In genomic region chr5:32587067-32587551, GRCh38 we compare ENCODE assay signal across 10 cellular contexts. TPM values are rescaled to one million over a fixed set of nuclear protein-coding genes. Genes with fewer than 3 reads are reported as not detected.
A peak's percentile ranks its signal among the peaks of the same experiment; 100 is the strongest.
DNase-seq lines count a peak whose midpoint lies in the region; ATAC-seq and TF ChIP-seq lines count a peak whose summit lies in the region.
"Had no signal": no experiment of that assay in that cellular context is flagged by ENCODE, and none has a peak within 500 bp of the region (broad histone marks: within the 10 kb centered on the region; RNA-seq: fewer than 3 reads in every experiment).

No MANE protein-coding gene starts in this region.

- H3K9ac ChIP-seq in adipocyte (ENCODE audit: low read length), result peak overlapping the region; percentile 95
- H3K9ac ChIP-seq in liver (ENCODE audit: low read depth in 1 of 2, low read length in 2 of 2), result no peak overlapping the region

- H3K4me1 ChIP-seq in heart right ventricle, result peaks cover 0 to 78% (median 27%) of the 10 kb centered on the region in 9 donors
- peaks cover 38% of the 10 kb centered on the region for H3K4me1 ChIP-seq in adipocyte (ENCODE audit: control insufficient read depth, insufficient read depth, low read length)
- H3K4me1 ChIP-seq in liver (ENCODE audit: control insufficient read depth in 4 of 4, insufficient read depth in 4 of 4, low read length in 3 of 4), result peaks cover 2 to 17% (median 14%) of the 10 kb centered on the region in 4 donors
- H3K4me1 ChIP-seq in upper lobe of right lung, result peaks cover 29% of the 10 kb centered on the region

- 63 to 66% methylated on average over 6 of the region's 6 CpGs for WGBS in heart right ventricle, 2 donors
- 76% methylated on average over 6 of the region's 6 CpGs for WGBS in liver

- H3K36me3 ChIP-seq in heart right ventricle (peaks cover 0 to 41% (median 19%) of the 10 kb centered on the region in 9 donors), adipocyte (ENCODE audit: control insufficient read depth, insufficient read depth, low read length, severe bottlenecking) (peaks cover 26% of the 10 kb centered on the region), liver (ENCODE audit: control insufficient read depth in 4 of 4, insufficient read depth in 3 of 4, low read depth in 1 of 4, low read length in 3 of 4) (peaks cover 4 to 16% (median 15%) of the 10 kb centered on the region in 4 donors), upper lobe of right lung (peaks cover 32% of the 10 kb centered on the region)

- H3K27me3 ChIP-seq in heart right ventricle (no peaks in the 10 kb centered on the region), adipocyte (replicated peaks; ENCODE audit: control insufficient read depth, insufficient read depth, low read length) (no peaks in the 10 kb centered on the region), liver (ENCODE audit: control insufficient read depth in 4 of 4, insufficient read depth in 4 of 4, low read length in 3 of 4) (no peaks in the 10 kb centered on the region), upper lobe of right lung (no peaks in the 10 kb centered on the region)

- H3K27ac ChIP-seq in heart right ventricle, result peak overlapping the region in 3 of 10 donors; percentile 97 to 99 (median 99)
- no peak overlapping the region for H3K27ac ChIP-seq in liver (ENCODE audit: low read depth in 1 of 2, low read length in 2 of 2)
- H3K27ac ChIP-seq in upper lobe of right lung, result no peak overlapping the region

- intact Hi-C loops in heart right ventricle (cut with DNase I) (loop anchor here in 9 of 10 donors (1.0 to 10.0 kb wide), 8 partner anchors 80 to 482 kb away; no protein-coding TSS in a partner anchor), left ventricle myocardium superior (cut with micrococcal nuclease) (no loop called here), upper lobe of right lung (cut with DNase I) (no loop called here)

- TF ChIP-seq RAD21 in liver (IDR thresholded peaks at IDR 0.05), result no peak

- TF ChIP-seq CTCF in heart right ventricle (IDR thresholded peaks at IDR 0.05), result no peak
- TF ChIP-seq CTCF in liver (IDR thresholded peaks at IDR 0.05; ENCODE audit: low read depth, low read length, missing input control), result no peak
- TF ChIP-seq CTCF in upper lobe of right lung (IDR thresholded peaks at IDR 0.05), result no peak

- no peak for DNase-seq in heart right ventricle
- DNase-seq in left ventricle myocardium superior, result no peak
- DNase-seq in adipocyte (ENCODE audit: low read depth), result no peak
- no peak for DNase-seq in upper lobe of right lung
- DNase-seq in stimulated activated CD4-positive, alpha-beta T cell treated with anti-CD3 and anti-CD28 coated beads, Interleukin-15, amount 100 ng/mL, for 24 hours, result no peak
- DNase-seq: HCEC 1CT, NCI-H2171 had no signal

- H3K9me3 ChIP-seq in heart right ventricle (peaks cover 0 to 16% (median 0%) of the 10 kb centered on the region in 11 donors), adipocyte (ENCODE audit: control insufficient read depth, low read length) (no peaks in the 10 kb centered on the region), liver (ENCODE audit: control insufficient read depth in 4 of 4, low read length in 3 of 4) (peaks cover 0 to 3% (median 0%) of the 10 kb centered on the region in 4 donors), upper lobe of right lung (no peaks in the 10 kb centered on the region)

- ATAC-seq in heart right ventricle (no peak), left ventricle myocardium superior (no peak), upper lobe of right lung (no peak), HG03571 (IDR thresholded peaks at IDR 0.05; ENCODE audit: unreplicated experiment) (no peak), HG03354 (IDR thresholded peaks at IDR 0.05; ENCODE audit: poor library complexity, severe bottlenecking, unreplicated experiment) (no peak)

- H3K4me3 ChIP-seq in heart right ventricle, result peak overlapping the region in 7 of 10 donors; percentile 74 to 97 (median 90)
- peak overlapping the region; percentile 98 for H3K4me3 ChIP-seq in adipocyte (ENCODE audit: low read length)
- H3K4me3 ChIP-seq in liver (ENCODE audit: low read depth in 1 of 3, low read length in 3 of 3), result peak overlapping the region in 2 of 3 donors; percentile 96
- peak overlapping the region; percentile 91 for H3K4me3 ChIP-seq in upper lobe of right lung

TF ChIP-seq in liver, 16 proteins besides CTCF, POLR2A, EP300 and RAD21:
- TF ChIP-seq RXRA (IDR thresholded peaks at IDR 0.05) (no peak), TAF1 (conservative IDR thresholded peaks at IDR 0.05) (no peak)
- TF ChIP-seq, protein P1, sequence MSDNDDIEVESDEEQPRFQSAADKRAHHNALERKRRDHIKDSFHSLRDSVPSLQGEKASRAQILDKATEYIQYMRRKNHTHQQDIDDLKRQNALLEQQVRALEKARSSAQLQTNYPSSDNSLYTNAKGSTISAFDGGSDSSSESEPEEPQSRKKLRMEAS (IDR thresholded peaks at IDR 0.05), result no peak

RNA-seq across cellular contexts. Expression of gene SUB1, which starts 1.8 kb away (rescaled TPM):
- total RNA-seq in heart right ventricle (100 to 1,000 TPM; 169 to 224 (median 188) TPM), left ventricle myocardium superior (183 TPM), liver (10 to 100 TPM; 51.8 to 57.6 TPM), upper lobe of right lung (142 TPM)
- polyA plus RNA-seq in heart right ventricle (100 to 1,000 TPM in 1 of 2 donors, 10 to 100 TPM in 1; 86.8 to 141 TPM), liver (100 to 1,000 TPM in 1 of 2 donors, 10 to 100 TPM in 1; 62.9 to 238 TPM)

Comparison
In these comparisons a context has a peak if more than half of its experiments do, and no peak if none do; other contexts are left out.
1. intact Hi-C loops: an anchor here in heart right ventricle (1.0 to 10.0 kb wide); none called in left ventricle myocardium superior and upper lobe of right lung.